8 cellular contexts compared by ENCODE assay signal in the genomic region with DNA sequence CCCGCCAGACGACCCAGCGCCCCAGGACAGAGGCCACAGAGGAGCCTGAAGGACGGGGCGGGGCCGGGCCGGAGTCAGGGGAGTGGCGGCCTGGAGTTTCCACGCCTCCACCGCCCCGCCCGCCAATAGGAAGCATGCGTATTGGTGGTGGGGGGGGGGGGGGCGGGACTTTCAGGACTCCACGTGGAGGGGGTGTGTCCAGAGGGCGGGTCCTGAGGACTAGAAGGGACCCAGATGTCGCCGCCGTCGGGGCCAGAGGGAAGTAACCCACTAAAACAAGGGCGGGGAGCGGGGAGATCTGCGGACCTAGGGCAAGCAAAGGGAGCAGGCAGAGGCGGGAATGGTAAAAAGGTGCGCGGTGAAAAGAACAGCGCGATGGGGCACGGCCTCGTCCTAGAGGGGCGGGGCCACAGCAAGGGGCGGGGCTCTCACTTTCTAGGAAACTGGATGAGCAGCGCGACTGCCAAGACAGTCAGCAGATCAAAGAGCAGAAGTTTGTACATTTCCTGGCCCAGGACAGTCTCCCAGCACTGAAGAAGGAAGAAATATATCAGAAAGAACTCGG. TPM values are rescaled to one million over a fixed set of nuclear protein-coding genes. Genes with fewer than 3 reads are reported as not detected.
A peak's percentile ranks its signal among the peaks of the same experiment; 100 is the strongest.
DNase-seq lines count a peak whose midpoint lies in the region; ATAC-seq and TF ChIP-seq lines count a peak whose summit lies in the region.

No MANE protein-coding gene starts in this region.

- H3K4me1 Mint-ChIP-seq in HFFc6 (ENCODE audit: low read depth), result peaks cover 35% of the 10 kb centered on the region
- peaks cover 45% of the 10 kb centered on the region for H3K4me1 Mint-ChIP-seq in activated naive CD4-positive, alpha-beta T cell treated with anti-CD3 and anti-CD28 coated beads for 36 hours (ENCODE audit: low read depth)
- peaks cover 27% of the 10 kb centered on the region for H3K4me1 Mint-ChIP-seq in progenitor cell of endocrine pancreas (ENCODE audit: low read depth)

- peaks cover 7% of the 10 kb centered on the region for H3K27me3 Mint-ChIP-seq in HFFc6 (ENCODE audit: insufficient read depth)
- peaks cover 9% of the 10 kb centered on the region for H3K27me3 Mint-ChIP-seq in activated naive CD4-positive, alpha-beta T cell treated with anti-CD3 and anti-CD28 coated beads for 36 hours (ENCODE audit: low read depth)
- peaks cover 12% of the 10 kb centered on the region for H3K27me3 Mint-ChIP-seq in progenitor cell of endocrine pancreas

- H3K27ac Mint-ChIP-seq in HFFc6 (no peak overlapping the region), progenitor cell of endocrine pancreas (peak overlapping the region; percentile 74)
- H3K27ac Mint-ChIP-seq in activated naive CD4-positive, alpha-beta T cell treated with anti-CD3 and anti-CD28 coated beads for 36 hours, result no peak overlapping the region

- CTCF ChIA-PET in SK-N-SH (lab: Yijun Ruan, JAX), result no interaction called here
- CTCF ChIA-PET in activated naive CD4-positive, alpha-beta T cell treated with anti-CD3 and anti-CD28 coated beads for 36 hours (lab: Charles Lee), result no interaction called here

- H3K9me3 Mint-ChIP-seq in HFFc6 (peaks cover 26% of the 10 kb centered on the region), progenitor cell of endocrine pancreas (ENCODE audit: low read depth) (no peaks in the 10 kb centered on the region)
- no peaks in the 10 kb centered on the region for H3K9me3 Mint-ChIP-seq in activated naive CD4-positive, alpha-beta T cell treated with anti-CD3 and anti-CD28 coated beads for 36 hours

- peaks cover 19% of the 10 kb centered on the region; the same call in 1 of the 2 replicates for H3K79me2 ChIP-seq in SK-N-SH (ENCODE audit: insufficient read depth)

- POLR2A ChIA-PET in SK-N-SH (lab: Yijun Ruan, JAX), result no interaction called here

- 0 out of 2 replicates have a peak overlapping the region, but pooled peaks have one; percentile 19 for H3K4me2 ChIP-seq in SK-N-SH

- no peak for TF ChIP-seq RAD21 in SK-N-SH (IDR thresholded peaks at IDR 0.05; ENCODE audit: low read length)

- intact Hi-C loops in activated naive CD4-positive, alpha-beta T cell treated with anti-CD3 and anti-CD28 coated beads for 36 hours (cut with micrococcal nuclease), result loop anchor here (10.0 kb wide), 1 partner anchor 282 kb away; a partner anchor contains a TSS
- intact Hi-C loops in Right ventricle myocardium superior (cut with DNase I), result no loop called here

- H3K4me1 ChIP-seq in SK-N-SH (ENCODE audit: control insufficient read depth in 1 of 2, insufficient read depth in 2 of 2, low read depth in 1 of 2, low read length in 1 of 2) (peaks cover 7 to 19% of the 10 kb centered on the region in 2 experiments; a peak in 2 of 4 replicates), upper lobe of left lung (peaks cover 44 to 54% (median 48%) of the 10 kb centered on the region in 4 donors)

- WGBS in SK-N-SH (ENCODE audit: low lambda C conversion rate), result 35% methylated on average over 19 of the region's 35 CpGs
- 1 to 2% methylated on average over 14 to 24 of the region's 35 CpGs for WGBS in upper lobe of left lung, 2 donors

- TF ChIP-seq POLR2A in upper lobe of left lung (IDR thresholded peaks at IDR 0.05), result no peak

- H3K36me3 Mint-ChIP-seq in HFFc6 (ENCODE audit: low read depth), result peaks cover 24% of the 10 kb centered on the region
- peaks cover 5% of the 10 kb centered on the region for H3K36me3 Mint-ChIP-seq in activated naive CD4-positive, alpha-beta T cell treated with anti-CD3 and anti-CD28 coated beads for 36 hours (ENCODE audit: low read depth)
- H3K36me3 Mint-ChIP-seq in progenitor cell of endocrine pancreas (ENCODE audit: insufficient read depth), result peaks cover 12% of the 10 kb centered on the region

- H3K4me3 Mint-ChIP-seq in HFFc6 (peak overlapping the region; percentile 72), progenitor cell of endocrine pancreas (ENCODE audit: low read depth) (peak overlapping the region; percentile 69)
- peak overlapping the region; percentile 74 for H3K4me3 Mint-ChIP-seq in activated naive CD4-positive, alpha-beta T cell treated with anti-CD3 and anti-CD28 coated beads for 36 hours

- ATAC-seq in Right ventricle myocardium superior (ENCODE audit: poor library complexity) (peak; percentile 44), upper lobe of left lung (ENCODE audit: low FRiP score in 2 of 2) (peak; percentile 72 to 82), GM18511 (IDR thresholded peaks at IDR 0.05; ENCODE audit: unreplicated experiment) (no peak)

- no peaks in the 10 kb centered on the region for H3K27me3 ChIP-seq in SK-N-SH (ENCODE audit: insufficient read depth)
- H3K27me3 ChIP-seq in upper lobe of left lung, result no peaks in the 10 kb centered on the region

- no peaks in the 10 kb centered on the region for H3F3A ChIP-seq in SK-N-SH (replicated peaks; ENCODE audit: insufficient read depth)

- no peak overlapping the region for H3K9ac ChIP-seq in SK-N-SH

- H3K36me3 ChIP-seq in SK-N-SH (replicated peaks in 1 of 2; ENCODE audit: control insufficient read depth in 1 of 2, insufficient read depth in 2 of 2, low read length in 1 of 2) (peaks cover 0 to 8% of the 10 kb centered on the region in 2 experiments), upper lobe of left lung (peaks cover 0 to 10% (median 6%) of the 10 kb centered on the region in 4 donors)

- TF ChIP-seq EP300 in SK-N-SH (IDR thresholded peaks at IDR 0.05; ENCODE audit: borderline replicate concordance in 1 of 2, low read depth in 1 of 2, low read length in 1 of 2), result no peak
- TF ChIP-seq EP300 in upper lobe of left lung (IDR thresholded peaks at IDR 0.05), result no peak

- H3K27ac ChIP-seq in SK-N-SH (ENCODE audit: low read depth in 2 of 2, low read length in 1 of 2) (no peak overlapping the region), upper lobe of left lung (peak overlapping the region; percentile 46 to 65 (median 64))

- peak overlapping the region; percentile 33 to 43; a peak in 3 of 4 replicates for H3K4me3 ChIP-seq in SK-N-SH (ENCODE audit: low read depth in 2 of 2, low read length in 1 of 2)
- peak overlapping the region; percentile 38 to 57 (median 53) for H3K4me3 ChIP-seq in upper lobe of left lung

- H3K9me3 ChIP-seq in SK-N-SH (no peaks in the 10 kb centered on the region), upper lobe of left lung (no peaks in the 10 kb centered on the region)

- no peak overlapping the region for H2AFZ ChIP-seq in SK-N-SH (ENCODE audit: low read depth)

- TF ChIP-seq CTCF in HFFc6 (IDR thresholded peaks at IDR 0.05) (no peak), SK-N-SH (IDR thresholded peaks at IDR 0.05) (no peak), progenitor cell of endocrine pancreas (IDR thresholded peaks at IDR 0.05; ENCODE audit: unreplicated experiment) (no peak), upper lobe of left lung (IDR thresholded peaks at IDR 0.05) (no peak)

- DNase-seq in AG08395 (ENCODE audit: low spot score), result peak; percentile 93
- DNase-seq in HFFc6, result no peak
- DNase-seq in SK-N-SH, result peak; percentile 79
- DNase-seq in activated naive CD4-positive, alpha-beta T cell treated with anti-CD3 and anti-CD28 coated beads for 36 hours, result peak; percentile 89
- peak; percentile 91 for DNase-seq in Right ventricle myocardium superior
- DNase-seq in progenitor cell of endocrine pancreas (ENCODE audit: low spot score, unreplicated experiment), result peak; percentile 51
- DNase-seq in upper lobe of left lung, result peak; percentile 90 to 95

- H4K20me1 ChIP-seq in SK-N-SH (ENCODE audit: insufficient read depth), result no peaks in the 10 kb centered on the region

- no peaks in the 10 kb centered on the region for H3K9me2 ChIP-seq in SK-N-SH

RNA-seq across cellular contexts. Expression of a gene that starts 2.8 kb away (rescaled TPM):
- total RNA-seq in HFFc6 (2021; fragmentation: NEBNext Ultra II Directional; extraction: Animal tissue kit (Norgen Biotek cat#: 25700)), result 1 to 10 TPM; 3.7 to 7.6 (median 6.2) TPM
- 7.7 and 11.4 TPM in 2 replicates for polyA plus RNA-seq in SK-N-SH (2012; rRNA removed)
- 8.3 and 8.4 TPM in 2 replicates for polyA plus RNA-seq in SK-N-SH (2012; cell fraction: cytosol; rRNA removed)
- 7.5 and 10.1 TPM in 2 replicates for polyA plus RNA-seq in SK-N-SH (2012; cell fraction: nucleus; rRNA removed)
- 1 to 10 TPM; 4.7 to 5.6 TPM for total RNA-seq in activated naive CD4-positive, alpha-beta T cell treated with anti-CD3 and anti-CD28 coated beads for 36 hours
- total RNA-seq in Right ventricle myocardium superior (6.5 TPM), progenitor cell of endocrine pancreas (6.8 and 7.2 TPM in 2 replicates), upper lobe of left lung (10 to 100 TPM in 3 of 6 donors, 1 to 10 TPM in 3; 8.5 to 16.8 (median 9.4) TPM)

RNA-seq across cellular contexts. Expression of a gene that starts 10.6 kb away (rescaled TPM):
- under 1 TPM; 0.43 to 0.70 (median 0.55) TPM for total RNA-seq in HFFc6 (2021; fragmentation: NEBNext Ultra II Directional; extraction: Animal tissue kit (Norgen Biotek cat#: 25700))
- polyA plus RNA-seq in SK-N-SH (2012; rRNA removed), result 2.7 and 2.8 TPM in 2 replicates
- 0.66 and 1.2 TPM in 2 replicates for polyA plus RNA-seq in SK-N-SH (2012; cell fraction: cytosol; rRNA removed)
- polyA plus RNA-seq in SK-N-SH (2012; cell fraction: nucleus; rRNA removed), result 11.2 and 15.7 TPM in 2 replicates
- under 1 TPM in 1 of 2 experiments, not detected in 1; 0.24 TPM for total RNA-seq in activated naive CD4-positive, alpha-beta T cell treated with anti-CD3 and anti-CD28 coated beads for 36 hours
- total RNA-seq in Right ventricle myocardium superior, result 0.91 TPM
- total RNA-seq in progenitor cell of endocrine pancreas, result 119 and 125 TPM in 2 replicates
- 100 to 1,000 TPM in 1 of 6 donors, 10 to 100 TPM in 5; 35.7 to 116 (median 48.5) TPM for total RNA-seq in upper lobe of left lung

RNA-seq across cellular contexts. Expression of a gene that starts 24.8 kb away (rescaled TPM):
- total RNA-seq in HFFc6 (2021; fragmentation: NEBNext Ultra II Directional; extraction: Animal tissue kit (Norgen Biotek cat#: 25700)), result 10 to 100 TPM; 46.4 to 65.5 (median 59.6) TPM
- 7.1 and 14.2 TPM in 2 replicates for polyA plus RNA-seq in SK-N-SH (2012; rRNA removed)
- polyA plus RNA-seq in SK-N-SH (2012; cell fraction: cytosol; rRNA removed), result 17.0 and 19.2 TPM in 2 replicates
- polyA plus RNA-seq in SK-N-SH (2012; cell fraction: nucleus; rRNA removed), result 32.8 and 34.3 TPM in 2 replicates
- 10 to 100 TPM; 50.4 to 58.3 TPM for total RNA-seq in activated naive CD4-positive, alpha-beta T cell treated with anti-CD3 and anti-CD28 coated beads for 36 hours
- total RNA-seq in Right ventricle myocardium superior (17.6 TPM), progenitor cell of endocrine pancreas (75.4 and 77.3 TPM in 2 replicates), upper lobe of left lung (10 to 100 TPM; 18.8 to 65.0 (median 36.6) TPM)

RNA-seq across cellular contexts. Expression of a gene that starts 27.1 kb away (rescaled TPM):
- 100 to 1,000 TPM; 263 to 354 (median 313) TPM for total RNA-seq in HFFc6 (2021; fragmentation: NEBNext Ultra II Directional; extraction: Animal tissue kit (Norgen Biotek cat#: 25700))
- 65.4 and 80.8 TPM in 2 replicates for polyA plus RNA-seq in SK-N-SH (2012; rRNA removed)
- polyA plus RNA-seq in SK-N-SH (2012; cell fraction: cytosol; rRNA removed), result 36.0 and 53.3 TPM in 2 replicates
- polyA plus RNA-seq in SK-N-SH (2012; cell fraction: nucleus; rRNA removed), result 142 and 172 TPM in 2 replicates
- total RNA-seq in activated naive CD4-positive, alpha-beta T cell treated with anti-CD3 and anti-CD28 coated beads for 36 hours, result 10 to 100 TPM; 33.7 to 36.1 TPM
- total RNA-seq in Right ventricle myocardium superior, result 12.7 TPM
- 91.5 and 99.1 TPM in 2 replicates for total RNA-seq in progenitor cell of endocrine pancreas
- total RNA-seq in upper lobe of left lung, result 100 to 1,000 TPM in 1 of 6 donors, 10 to 100 TPM in 5; 43.7 to 121 (median 75.4) TPM

RNA-seq across cellular contexts. Expression of a gene that starts 28.8 kb away (rescaled TPM):
- 10 to 100 TPM; 51.2 to 58.8 (median 54.4) TPM for total RNA-seq in HFFc6 (2021; fragmentation: NEBNext Ultra II Directional; extraction: Animal tissue kit (Norgen Biotek cat#: 25700))
- polyA plus RNA-seq in SK-N-SH (2012; rRNA removed), result 82.1 and 84.1 TPM in 2 replicates
- polyA plus RNA-seq in SK-N-SH (2012; cell fraction: cytosol; rRNA removed), result 45.3 and 70.5 TPM in 2 replicates
- 54.9 and 66.9 TPM in 2 replicates for polyA plus RNA-seq in SK-N-SH (2012; cell fraction: nucleus; rRNA removed)
- total RNA-seq in activated naive CD4-positive, alpha-beta T cell treated with anti-CD3 and anti-CD28 coated beads for 36 hours, result 1 to 10 TPM; 8.0 to 8.5 TPM
- 14.3 TPM for total RNA-seq in Right ventricle myocardium superior
- total RNA-seq in progenitor cell of endocrine pancreas, result 38.6 and 39.7 TPM in 2 replicates
- total RNA-seq in upper lobe of left lung, result 10 to 100 TPM; 43.2 to 78.4 (median 49.7) TPM

Comparison
In these comparisons a context has a peak if more than half of its experiments do, and no peak if none do; other contexts are left out.
1. H3K27ac ChIP-seq: peak in upper lobe of left lung (4 of 4); none in SK-N-SH (0 of 2).
2. RNA of a gene that starts 10.6 kb away (total RNA-seq): 119 to 125 TPM in progenitor cell of endocrine pancreas and 35.7 to 116 TPM in upper lobe of left lung; 0.91 TPM in Right ventricle myocardium superior (single experiment), 0.43 to 0.70 TPM in HFFc6 and 0.24 TPM in activated naive CD4-positive, alpha-beta T cell treated with anti-CD3 and anti-CD28 coated beads for 36 hours; every median in the first group is over 10 times any median in the second.
3. Peak in every context shown above with its lines, with median percentiles within 50 percentile points of each other: H3K4me3 Mint-ChIP-seq.